ENCODE assay signal across 11 cellular contexts in genomic region chr2:30979822-30980245, GRCh38.
DNase-seq lines count a peak whose midpoint lies in the region; TF ChIP-seq lines count a peak whose summit lies in the region.
"Had no signal": no experiment of that assay in that cellular context is flagged by ENCODE, and none has a peak within 500 bp of the region (broad histone marks: within the 10 kb centered on the region; RNA-seq: fewer than 3 reads in every experiment).

No MANE protein-coding gene starts in this region.

- TF ChIP-seq EP300 in ovary (IDR thresholded peaks at IDR 0.05): no peak

- H3K9me3 ChIP-seq in OCI-LY3 (ENCODE audit: insufficient read depth, low read length) (no peaks in the 10 kb centered on the region), ovary (no peaks in the 10 kb centered on the region)

- peaks cover 59% of the 10 kb centered on the region for H3K4me1 ChIP-seq in OCI-LY3 (ENCODE audit: low read length)
- H3K4me1 ChIP-seq in ovary (ENCODE audit: insufficient read depth): peaks cover 6% of the 10 kb centered on the region

- H2AFZ ChIP-seq in OCI-LY3 (ENCODE audit: low read depth, low read length): no peak overlapping the region

- no peak for TF ChIP-seq POLR2A in ovary (IDR thresholded peaks at IDR 0.05)

- peak; percentile 54 for TF ChIP-seq CTCF in OCI-LY3 (IDR thresholded peaks at IDR 0.05; ENCODE audit: low read depth, low read length)
- TF ChIP-seq CTCF in ovary (IDR thresholded peaks at IDR 0.05): no peak
- TF ChIP-seq CTCF in type B pancreatic cell (conservative IDR thresholded peaks at IDR 0.05): no peak

- peak overlapping the region; percentile 55 for H3K9ac ChIP-seq in OCI-LY3 (ENCODE audit: low read length)

- DNase-seq in ELF-1 (ENCODE audit: low read depth, low spot score): peak; percentile 31
- peak; percentile 79 for DNase-seq in fibroblast of gingiva (ENCODE audit: low read depth)
- peak in 3 of 5 donors; percentile 34 to 58 (median 42) for DNase-seq in ovary
- no peak for DNase-seq in substantia nigra (lab: John Stamatoyannopoulos, UW)
- DNase-seq in type B pancreatic cell (ENCODE audit: extremely low spot score, unreplicated experiment): no peak
- DNase-seq in G401 (ENCODE audit: low spot score): no peak
- no peak for DNase-seq in NK-92 (lab: John Stamatoyannopoulos, UW; ENCODE audit: unreplicated experiment)
- DNase-seq: Kasumi-1 had no signal

- peaks cover 11% of the 10 kb centered on the region for H3K4me1 Mint-ChIP-seq in type B pancreatic cell (ENCODE audit: unreplicated experiment)
- H3K4me1 Mint-ChIP-seq: activated naive CD4-positive, alpha-beta T cell treated with anti-CD3 and anti-CD28 coated beads, Interleukin-2, amount 50 U/mL, for 24 hours had no signal

- H3K4me3 Mint-ChIP-seq in type B pancreatic cell: no peak overlapping the region
- H3K4me3 Mint-ChIP-seq: activated naive CD4-positive, alpha-beta T cell treated with anti-CD3 and anti-CD28 coated beads, Interleukin-2, amount 50 U/mL, for 24 hours had no signal

- in situ Hi-C loops in G401 (cut with HindIII; ENCODE audit: low sequenced_read_pairs): no loop called here

- H3K27ac Mint-ChIP-seq in type B pancreatic cell: no peak overlapping the region
- H3K27ac Mint-ChIP-seq: activated naive CD4-positive, alpha-beta T cell treated with anti-CD3 and anti-CD28 coated beads, Interleukin-2, amount 50 U/mL, for 24 hours had no signal

- WGBS in ovary, 3 donors: 21 to 32% (median 24%) methylated on average over 6 of the region's 6 CpGs

- peaks cover 22% of the 10 kb centered on the region for H3K27me3 Mint-ChIP-seq in type B pancreatic cell
- H3K27me3 Mint-ChIP-seq: activated naive CD4-positive, alpha-beta T cell treated with anti-CD3 and anti-CD28 coated beads, Interleukin-2, amount 50 U/mL, for 24 hours had no signal

- no peaks in the 10 kb centered on the region for H3K9me3 Mint-ChIP-seq in type B pancreatic cell
- H3K9me3 Mint-ChIP-seq: activated naive CD4-positive, alpha-beta T cell treated with anti-CD3 and anti-CD28 coated beads, Interleukin-2, amount 50 U/mL, for 24 hours had no signal

- intact Hi-C loops in ovary (cut with DNase I): no loop called here

- H3K4me3 ChIP-seq in OCI-LY3 (ENCODE audit: low read length): no peak overlapping the region
- H3K4me3 ChIP-seq in ovary: no peak overlapping the region
- H3K4me3 ChIP-seq: GM12878 had no signal

- H3K36me3 ChIP-seq in OCI-LY3 (replicated peaks; ENCODE audit: low read depth, low read length): peaks cover 12% of the 10 kb centered on the region
- no peaks in the 10 kb centered on the region for H3K36me3 ChIP-seq in ovary

- H3K4me2 ChIP-seq in OCI-LY3 (ENCODE audit: low read length): peak overlapping the region; percentile 59

- H4K20me1 ChIP-seq in OCI-LY3 (ENCODE audit: insufficient read depth, low read length): no peaks in the 10 kb centered on the region

- H3K36me3 Mint-ChIP-seq in type B pancreatic cell: no peaks in the 10 kb centered on the region
- H3K36me3 Mint-ChIP-seq: activated naive CD4-positive, alpha-beta T cell treated with anti-CD3 and anti-CD28 coated beads, Interleukin-2, amount 50 U/mL, for 24 hours had no signal

- H3K79me2 ChIP-seq in OCI-LY3 (ENCODE audit: low read length): peaks cover 47% of the 10 kb centered on the region

- H3K27me3 ChIP-seq in OCI-LY3 (ENCODE audit: low read depth, low read length) (no peaks in the 10 kb centered on the region), ovary (no peaks in the 10 kb centered on the region)

- H3K27ac ChIP-seq in OCI-LY3 (ENCODE audit: low read length): peak overlapping the region; percentile 90
- no peak overlapping the region for H3K27ac ChIP-seq in ovary
- no peak overlapping the region for H3K27ac ChIP-seq in substantia nigra (ENCODE audit: low read depth, low read length, poor library complexity, severe bottlenecking)

Comparison
In these comparisons a context has a peak if more than half of its experiments do, and no peak if none do; other contexts are left out.
1. DNase-seq: peak in ELF-1 (single experiment), fibroblast of gingiva (single experiment) and ovary (3 of 5); none in substantia nigra (0 of 49), type B pancreatic cell (single experiment), G401 (single experiment) and NK-92 (single experiment).